Comparison of ENCODE assay signal across 21 cellular contexts in genomic region chr18:59091204-59091603, GRCh38.
"Had no signal": no experiment of that assay in that cellular context is flagged by ENCODE, and none has a peak within 500 bp of the region (broad histone marks: within the 10 kb centered on the region; RNA-seq: fewer than 3 reads in every experiment).

No MANE protein-coding gene starts in this region.

- H3K36me3 Mint-ChIP-seq: natural killer cell treated with Interleukin-12 subunit alpha and Interleukin-12 subunit beta and Interleukin-15 and Interleukin-18, amount 100 ng/mL, for 72 hours had no signal

- H3K27ac Mint-ChIP-seq: natural killer cell treated with Interleukin-12 subunit alpha and Interleukin-12 subunit beta and Interleukin-15 and Interleukin-18, amount 100 ng/mL, for 72 hours; stimulated activated naive B cell treated with anti-CD40 and anti-IgM and Interleukin-4, amounts not matched to agents 10 μg/mL and 1 μg/mL and 100 μg/mL, for 72 hours had no signal

- ATAC-seq: left ventricle myocardium superior; natural killer cell treated with Interleukin-12 subunit alpha and Interleukin-12 subunit beta and Interleukin-15 and Interleukin-18, amount 100 ng/mL, for 72 hours; sciatic nerve; stimulated activated naive B cell treated with anti-CD40 and anti-IgM and Interleukin-4, amounts not matched to agents 10 μg/mL and 1 μg/mL and 100 μg/mL, for 72 hours; stimulated activated naive CD8-positive, alpha-beta T cell treated with anti-CD3 and anti-CD28 coated beads, Interleukin-15, amount 100 ng/mL, for 72 hours had no signal

- H3K36me3 ChIP-seq: neutrophil, spleen, tibial nerve had no signal

- H3K4me1 ChIP-seq: testis, tibial nerve had no signal

- H3K9me3 ChIP-seq: neutrophil, spleen, testis, tibial nerve had no signal

- H3K27ac ChIP-seq: hepatocyte, neutrophil, spleen, testis, tibial nerve had no signal

- H3K9me3 Mint-ChIP-seq: natural killer cell treated with Interleukin-12 subunit alpha and Interleukin-12 subunit beta and Interleukin-15 and Interleukin-18, amount 100 ng/mL, for 72 hours; stimulated activated naive CD8-positive, alpha-beta T cell treated with anti-CD3 and anti-CD28 coated beads, Interleukin-15, amount 100 ng/mL, for 72 hours had no signal

- DNase-seq: cortex of kidney; effector CD8-positive, alpha-beta T cell; foreskin melanocyte; left ventricle myocardium superior; mesenchymal stem cell; midbrain; spleen; stimulated activated CD4-positive, alpha-beta T cell treated with anti-CD3 and anti-CD28 coated beads, Interleukin-15, amount 100 ng/mL, for 24 hours; stimulated activated CD4-positive, alpha-beta T cell treated with anti-CD3 and anti-CD28 coated beads, Interleukin-1b, Interleukin-23, amount 100 ng/mL, for 48 hours; stimulated activated CD4-positive, alpha-beta T cell treated with anti-CD3 and anti-CD28 coated beads, Interleukin-4, amount 100 ng/mL, for 4 hours; stimulated activated naive B cell treated with anti-CD40 and anti-IgM and Interleukin-4, amounts not matched to agents 10 μg/mL and 1 μg/mL and 100 μg/mL, for 72 hours; stimulated activated naive CD8-positive, alpha-beta T cell treated with anti-CD3 and anti-CD28 coated beads, Interleukin-15, amount 100 ng/mL, for 72 hours; testis had no signal

- H3K4me3 Mint-ChIP-seq: natural killer cell treated with Interleukin-12 subunit alpha and Interleukin-12 subunit beta and Interleukin-15 and Interleukin-18, amount 100 ng/mL, for 72 hours; stimulated activated naive B cell treated with anti-CD40 and anti-IgM and Interleukin-4, amounts not matched to agents 10 μg/mL and 1 μg/mL and 100 μg/mL, for 72 hours; stimulated activated naive CD8-positive, alpha-beta T cell treated with anti-CD3 and anti-CD28 coated beads, Interleukin-15, amount 100 ng/mL, for 72 hours had no signal

- H3K27me3 ChIP-seq: dorsolateral prefrontal cortex, testis had no signal

- H3K4me1 Mint-ChIP-seq: stimulated activated naive CD8-positive, alpha-beta T cell treated with anti-CD3 and anti-CD28 coated beads, Interleukin-15, amount 100 ng/mL, for 72 hours had no signal

- H3K4me3 ChIP-seq: dorsolateral prefrontal cortex, hepatocyte, lung, spleen, testis, tibial nerve had no signal

- FAIRE-seq: keratinocyte had no signal
